1 cellular context compared by ENCODE assay signal in the genomic region with DNA sequence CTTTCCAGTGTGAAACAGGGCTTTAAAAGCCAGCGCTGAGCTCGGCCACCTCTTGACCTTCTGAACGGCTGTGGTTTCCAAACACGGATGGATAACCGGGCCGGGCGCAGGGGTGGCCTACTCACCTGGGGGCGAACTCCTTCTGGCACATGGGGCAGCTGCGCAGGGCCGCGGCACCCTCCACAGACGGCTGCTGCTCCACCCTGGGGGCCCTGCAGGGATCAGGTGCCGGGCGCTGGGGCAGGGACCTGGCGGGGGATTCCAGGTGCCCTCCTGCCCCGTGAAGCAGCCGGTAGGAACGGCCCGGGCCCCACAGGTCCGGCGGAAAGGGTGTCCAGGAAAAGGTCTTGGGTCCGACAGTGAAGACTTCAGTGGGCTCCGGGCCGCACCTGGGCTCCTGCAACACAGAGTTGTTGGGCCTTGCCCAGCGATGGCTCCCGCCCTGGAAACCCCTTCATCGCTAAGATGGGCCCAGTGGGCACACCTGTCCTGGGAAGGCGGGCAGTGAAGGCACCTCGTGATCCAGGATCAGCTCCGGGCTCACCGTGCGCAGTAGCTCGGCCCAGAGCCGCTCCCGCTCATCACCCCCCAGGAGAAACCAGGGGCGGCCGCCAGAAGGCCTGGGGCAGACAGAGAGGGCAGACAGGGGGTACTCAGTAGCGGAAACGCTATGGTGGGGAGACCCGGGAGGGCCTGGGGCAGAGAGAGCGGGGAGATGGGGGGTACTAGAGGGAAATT.
TF ChIP-seq lines count a peak whose summit lies in the region.

No MANE protein-coding gene starts in this region.

TF ChIP-seq in HEK293T, 16 proteins besides CTCF, POLR2A, EP300 and RAD21 (continued from another document):
- TF ChIP-seq BHLHE40 (IDR thresholded peaks at IDR 0.05; ENCODE audit: borderline replicate concordance) (no peak), LEF1 (IDR thresholded peaks at IDR 0.05; ENCODE audit: borderline replicate concordance) (no peak), FOXK2 (IDR thresholded peaks at IDR 0.05) (no peak), CTBP1 (IDR thresholded peaks at IDR 0.05; ENCODE audit: borderline replicate concordance) (no peak), NFRKB (IDR thresholded peaks at IDR 0.05) (no peak), FOXM1 (IDR thresholded peaks at IDR 0.05; ENCODE audit: borderline replicate concordance) (no peak), HDGF (IDR thresholded peaks at IDR 0.05; ENCODE audit: borderline replicate concordance) (no peak), ELF4 (IDR thresholded peaks at IDR 0.05) (no peak), TARDBP (IDR thresholded peaks at IDR 0.05) (no peak), SUZ12 (IDR thresholded peaks at IDR 0.05) (no peak), L3MBTL2 (conservative IDR thresholded peaks at IDR 0.05) (no peak), SP1 (IDR thresholded peaks at IDR 0.05) (no peak)
- TF ChIP-seq, protein P1, sequence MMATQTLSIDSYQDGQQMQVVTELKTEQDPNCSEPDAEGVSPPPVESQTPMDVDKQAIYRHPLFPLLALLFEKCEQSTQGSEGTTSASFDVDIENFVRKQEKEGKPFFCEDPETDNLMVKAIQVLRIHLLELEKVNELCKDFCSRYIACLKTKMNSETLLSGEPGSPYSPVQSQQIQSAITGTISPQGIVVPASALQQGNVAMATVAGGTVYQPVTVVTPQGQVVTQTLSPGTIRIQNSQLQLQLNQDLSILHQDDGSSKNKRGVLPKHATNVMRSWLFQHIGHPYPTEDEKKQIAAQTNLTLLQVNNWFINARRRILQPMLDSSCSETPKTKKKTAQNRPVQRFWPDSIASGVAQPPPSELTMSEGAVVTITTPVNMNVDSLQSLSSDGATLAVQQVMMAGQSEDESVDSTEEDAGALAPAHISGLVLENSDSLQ (IDR thresholded peaks at IDR 0.05) = no peak
